23 cellular contexts compared by ENCODE assay signal in the genomic region with DNA sequence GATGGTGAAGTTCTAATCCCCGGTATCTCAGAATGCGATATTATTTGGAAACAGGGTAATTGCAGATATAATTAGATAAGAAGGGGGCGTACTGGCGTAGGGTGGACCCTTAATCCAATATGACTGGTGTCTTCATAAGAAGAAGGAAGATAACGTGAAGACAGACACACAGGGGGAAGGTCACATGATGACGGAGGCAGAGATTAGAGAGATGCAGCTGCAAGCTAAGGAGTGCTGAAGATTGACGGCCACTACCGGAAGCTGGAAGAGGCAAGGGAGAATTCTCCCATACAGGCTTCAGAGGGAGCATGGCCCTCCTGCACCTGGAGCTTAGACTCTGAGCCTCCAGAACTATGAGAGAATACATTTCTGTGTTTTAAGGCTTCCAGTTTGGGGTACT. TPM values are rescaled to one million over a fixed set of nuclear protein-coding genes. Genes with fewer than 3 reads are reported as not detected.
A peak's percentile ranks its signal among the peaks of the same experiment; 100 is the strongest.
DNase-seq lines count a peak whose midpoint lies in the region; ATAC-seq and TF ChIP-seq lines count a peak whose summit lies in the region.
"Had no signal": no experiment of that assay in that cellular context is flagged by ENCODE, and none has a peak within 500 bp of the region (broad histone marks: within the 10 kb centered on the region; RNA-seq: fewer than 3 reads in every experiment).

No MANE protein-coding gene starts in this region.

- H3K36me3 Mint-ChIP-seq in activated T-cell treated with anti-CD3 and anti-CD28 coated beads, Interleukin-2, amount 50 U/mL, for 72 hours (ENCODE audit: insufficient read depth in 2 of 2), result peaks cover under 1 to 7% of the 10 kb centered on the region in 2 donors
- H3K36me3 Mint-ChIP-seq in immature natural killer cell (peaks cover 19 to 29% (median 23%) of the 10 kb centered on the region in 3 donors), T-cell (peaks cover 58% of the 10 kb centered on the region)

- H3K27ac Mint-ChIP-seq in activated T-cell treated with anti-CD3 and anti-CD28 coated beads, Interleukin-2, amount 50 U/mL, for 72 hours, result peak overlapping the region; percentile 10
- peak overlapping the region; percentile 80 to 94 (median 90) for H3K27ac Mint-ChIP-seq in immature natural killer cell
- H3K27ac Mint-ChIP-seq in stimulated activated naive CD8-positive, alpha-beta T cell treated with anti-CD3 and anti-CD28 coated beads, Interleukin-15, amount 100 ng/mL, for 72 hours, result no peak overlapping the region
- H3K27ac Mint-ChIP-seq in T-cell, result no peak overlapping the region

- no peak overlapping the region for H3K4me2 ChIP-seq in smooth muscle cell

- H3K4me3 ChIP-seq in smooth muscle cell, result no peak overlapping the region

- no peak overlapping the region for H2AFZ ChIP-seq in smooth muscle cell (ENCODE audit: low read depth)

- TF ChIP-seq CTCF in smooth muscle cell (IDR thresholded peaks at IDR 0.05; ENCODE audit: borderline replicate concordance, insufficient read depth, poor library complexity, severe bottlenecking), result no peak

- no peaks in the 10 kb centered on the region for H3K9me3 ChIP-seq in smooth muscle cell (replicated peaks; ENCODE audit: low read depth)

- H3K36me3 ChIP-seq in smooth muscle cell (ENCODE audit: low read depth), result no peaks in the 10 kb centered on the region

- DNase-seq in activated T-cell treated with anti-CD3 and anti-CD28 coated beads, Interleukin-2, amount 50 U/mL, for 72 hours, result no peak
- DNase-seq in activated T-cell treated with anti-CD3 and anti-CD28 coated beads, Interleukin-2, amount 50 U/mL, for 48 hours, result no peak
- DNase-seq in SK-N-DZ (ENCODE audit: low spot score), result peak; percentile 83
- no peak for DNase-seq in immature natural killer cell
- no peak for DNase-seq in stimulated activated naive CD8-positive, alpha-beta T cell treated with anti-CD3 and anti-CD28 coated beads, Interleukin-15, amount 100 ng/mL, for 72 hours
- no peak for DNase-seq in T-cell
- DNase-seq in smooth muscle cell (lab: John Stamatoyannopoulos, UW; ENCODE audit: unreplicated experiment), result no peak
- DNase-seq: 8988T; AML-193; DMS53; GDM1; Kasumi-1; NCI-H1417; NCI-H1694 treated with DMSO at 0.1 percent for 48 hours; NCI-H2081 treated with DMSO at 0.1 percent for 48 hours; NCI-H2171 treated with DMSO at 0.1 percent for 48 hours; NCI-H446; NCI-H526 treated with DMSO at 0.1 percent for 48 hours; NK-92 treated with Interleukin-12 subunit alpha and Interleukin-12 subunit beta, amount 100 ng/mL, for 24 hours; SHP77 treated with DMSO at 0.1 percent for 48 hours had no signal

- no peak overlapping the region for H3K9ac ChIP-seq in smooth muscle cell (ENCODE audit: low read depth)

- 79% methylated on average over 8 of the region's 8 CpGs for WGBS in smooth muscle cell (ENCODE audit: low lambda C conversion rate)

- H3K27ac ChIP-seq in smooth muscle cell (ENCODE audit: low read depth), result no peak overlapping the region
- H3K27ac ChIP-seq: C4-2B, RWPE1 had no signal

- H3F3A ChIP-seq in smooth muscle cell (ENCODE audit: low read depth), result peaks cover 6% of the 10 kb centered on the region

- POLR2A ChIA-PET in T-cell (lab: Charles Lee), result no interaction called here

- H3K79me2 ChIP-seq in smooth muscle cell (ENCODE audit: low read depth), result no peaks in the 10 kb centered on the region

- CTCF ChIA-PET in T-cell (lab: Charles Lee), result no interaction called here

- H3K27me3 ChIP-seq in smooth muscle cell (ENCODE audit: low read depth), result no peaks in the 10 kb centered on the region

- H3K9me3 Mint-ChIP-seq in activated T-cell treated with anti-CD3 and anti-CD28 coated beads, Interleukin-2, amount 50 U/mL, for 72 hours, result no peaks in the 10 kb centered on the region
- no peaks in the 10 kb centered on the region for H3K9me3 Mint-ChIP-seq in immature natural killer cell
- peaks cover 0 to 8% of the 10 kb centered on the region in 2 donors for H3K9me3 Mint-ChIP-seq in stimulated activated naive CD8-positive, alpha-beta T cell treated with anti-CD3 and anti-CD28 coated beads, Interleukin-15, amount 100 ng/mL, for 72 hours
- H3K9me3 Mint-ChIP-seq in T-cell, result peaks cover 0 to 5% (median 0%) of the 10 kb centered on the region in 3 donors

- no peak for ATAC-seq in activated T-cell treated with anti-CD3 and anti-CD28 coated beads, Interleukin-2, amount 50 U/mL, for 72 hours (replicated peaks in 1 of 2)
- no peak for ATAC-seq in stimulated activated naive CD8-positive, alpha-beta T cell treated with anti-CD3 and anti-CD28 coated beads, Interleukin-15, amount 100 ng/mL, for 72 hours
- ATAC-seq in T-cell (replicated peaks in 1 of 4), result no peak
- ATAC-seq: SK-N-SH treated with all-trans-retinoic acid at 6 μM for 48 hours had no signal

- peaks cover 15% of the 10 kb centered on the region for H3K4me1 Mint-ChIP-seq in activated T-cell treated with anti-CD3 and anti-CD28 coated beads, Interleukin-2, amount 50 U/mL, for 72 hours (ENCODE audit: low read depth)
- H3K4me1 Mint-ChIP-seq in immature natural killer cell, result peaks cover 49 to 69% of the 10 kb centered on the region in 2 donors
- peaks cover 26% of the 10 kb centered on the region for H3K4me1 Mint-ChIP-seq in stimulated activated naive CD8-positive, alpha-beta T cell treated with anti-CD3 and anti-CD28 coated beads, Interleukin-15, amount 100 ng/mL, for 72 hours
- H3K4me1 Mint-ChIP-seq in T-cell, result peaks cover 40 to 54% (median 40%) of the 10 kb centered on the region in 3 donors

- H3K27me3 Mint-ChIP-seq in activated T-cell treated with anti-CD3 and anti-CD28 coated beads, Interleukin-2, amount 50 U/mL, for 72 hours (ENCODE audit: low read depth), result no peaks in the 10 kb centered on the region
- H3K27me3 Mint-ChIP-seq in immature natural killer cell (ENCODE audit: low read depth in 3 of 3) (peaks cover 0 to 1% (median 0%) of the 10 kb centered on the region in 3 donors), T-cell (no peaks in the 10 kb centered on the region)
- no peaks in the 10 kb centered on the region for H3K27me3 Mint-ChIP-seq in stimulated activated naive CD8-positive, alpha-beta T cell treated with anti-CD3 and anti-CD28 coated beads, Interleukin-15, amount 100 ng/mL, for 72 hours

- H4K20me1 ChIP-seq in smooth muscle cell (ENCODE audit: low read depth), result peaks cover 7% of the 10 kb centered on the region

- H3K4me1 ChIP-seq in smooth muscle cell (ENCODE audit: low read depth), result peaks cover 11% of the 10 kb centered on the region

- H3K4me3 Mint-ChIP-seq in activated T-cell treated with anti-CD3 and anti-CD28 coated beads, Interleukin-2, amount 50 U/mL, for 72 hours, result no peak overlapping the region
- peak overlapping the region in 4 of 5 donors; percentile 8 to 71 (median 59) for H3K4me3 Mint-ChIP-seq in immature natural killer cell
- no peak overlapping the region for H3K4me3 Mint-ChIP-seq in stimulated activated naive CD8-positive, alpha-beta T cell treated with anti-CD3 and anti-CD28 coated beads, Interleukin-15, amount 100 ng/mL, for 72 hours
- H3K4me3 Mint-ChIP-seq in T-cell, result no peak overlapping the region

RNA-seq across cellular contexts. Expression of a gene that starts 54.8 kb away (rescaled TPM):
- 100 to 1,000 TPM in 1 of 2 donors, 10 to 100 TPM in 1; 65.9 to 113 TPM for total RNA-seq in activated T-cell treated with anti-CD3 and anti-CD28 coated beads, Interleukin-2, amount 50 U/mL, for 72 hours
- polyA plus RNA-seq in SK-N-DZ (2014; cell fraction: cytosol; rRNA removed), result 53.7 and 94.7 TPM in 2 replicates
- polyA plus RNA-seq in SK-N-DZ (2014; cell fraction: nucleus; rRNA removed), result 509 and 691 TPM in 2 replicates
- polyA plus RNA-seq in immature natural killer cell, result 1 to 10 TPM in 1 of 3 donors, not detected in 2; 2.2 TPM
- 100 to 1,000 TPM in 3 of 5 donors, 10 to 100 TPM in 2; 45.8 to 237 (median 207) TPM for total RNA-seq in T-cell
- 2.8 and 7.0 TPM in 2 replicates for total RNA-seq in smooth muscle cell
- 0.16 and 5.1 TPM in 2 replicates for polyA plus RNA-seq in smooth muscle cell

Comparison
In these comparisons a context has a peak if more than half of its experiments do, and no peak if none do; other contexts are left out.
1. H3K27ac Mint-ChIP-seq: peak in activated T-cell treated with anti-CD3 and anti-CD28 coated beads, Interleukin-2, amount 50 U/mL, for 72 hours (single experiment) and immature natural killer cell (6 of 6); none in stimulated activated naive CD8-positive, alpha-beta T cell treated with anti-CD3 and anti-CD28 coated beads, Interleukin-15, amount 100 ng/mL, for 72 hours (0 of 2) and T-cell (0 of 2).
2. H3K4me3 Mint-ChIP-seq: peak in immature natural killer cell (4 of 5); none in activated T-cell treated with anti-CD3 and anti-CD28 coated beads, Interleukin-2, amount 50 U/mL, for 72 hours (0 of 2), stimulated activated naive CD8-positive, alpha-beta T cell treated with anti-CD3 and anti-CD28 coated beads, Interleukin-15, amount 100 ng/mL, for 72 hours (0 of 2) and T-cell (0 of 3).